8 cellular contexts compared by ENCODE assay signal in the genomic region with DNA sequence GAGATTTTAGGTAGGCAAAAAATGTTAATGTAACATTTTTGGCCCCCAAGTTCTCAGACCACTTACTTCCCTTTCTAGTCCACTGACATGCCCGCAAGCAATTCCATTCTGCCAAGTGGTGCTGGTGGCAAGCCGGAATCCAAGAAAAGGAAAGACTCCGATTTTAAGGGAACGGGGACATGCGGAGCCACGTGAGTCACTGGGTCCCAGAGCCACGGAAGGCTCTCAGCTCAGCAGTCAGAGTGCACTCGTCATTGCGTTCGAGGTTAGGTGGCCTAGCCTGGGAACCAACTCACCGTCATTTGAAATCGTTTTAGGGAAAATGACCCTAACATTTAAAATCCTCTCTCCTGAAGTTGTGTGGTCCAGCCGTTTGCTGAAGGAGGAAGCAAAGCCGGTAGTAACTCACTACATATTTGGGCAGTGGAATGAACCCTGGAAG. TPM values are rescaled to one million over a fixed set of nuclear protein-coding genes. Genes with fewer than 3 reads are reported as not detected.
DNase-seq lines count a peak whose midpoint lies in the region; ATAC-seq and TF ChIP-seq lines count a peak whose summit lies in the region.

No MANE protein-coding gene starts in this region.

- peak overlapping the region; percentile 69 to 72 for H3K9ac ChIP-seq in colonic mucosa (ENCODE audit: low read depth in 2 of 2, low read length in 2 of 2)
- peak overlapping the region; percentile 85 to 99 for H3K9ac ChIP-seq in liver (ENCODE audit: low read depth in 1 of 2, low read length in 2 of 2)

- H3K4me3 ChIP-seq in A673 (ENCODE audit: low read depth, low read length, poor library complexity, severe bottlenecking) = peak overlapping the region; percentile 67
- peak overlapping the region; percentile 85 for H3K4me3 ChIP-seq in SJSA1
- peak overlapping the region; percentile 89 for H3K4me3 ChIP-seq in colonic mucosa
- peak overlapping the region; percentile 71 to 87 (median 85) for H3K4me3 ChIP-seq in liver (ENCODE audit: low read depth in 1 of 3, low read length in 3 of 3)

- POLR2A ChIA-PET in A673 (lab: Charles Lee; ENCODE audit: low non-redundant PET) = no interaction called here

- H3K36me3 Mint-ChIP-seq in stimulated activated effector memory CD8-positive, alpha-beta T cell treated with anti-CD3 and anti-CD28 coated beads, Interleukin-12 subunit alpha, Interleukin-12 subunit beta, amount 100 ng/mL, for 72 hours = peaks cover 20% of the 10 kb centered on the region

- peaks cover 20% of the 10 kb centered on the region for H3K4me1 Mint-ChIP-seq in stimulated activated effector memory CD8-positive, alpha-beta T cell treated with anti-CD3 and anti-CD28 coated beads, Interleukin-12 subunit alpha, Interleukin-12 subunit beta, amount 100 ng/mL, for 72 hours

- peak overlapping the region; percentile 97 for H3K4me3 Mint-ChIP-seq in stimulated activated effector memory CD8-positive, alpha-beta T cell treated with anti-CD3 and anti-CD28 coated beads, Interleukin-12 subunit alpha, Interleukin-12 subunit beta, amount 100 ng/mL, for 72 hours

- TSS peak; percentile 82 for BruUV-seq in A673 (replicated peaks; lab: Mats Ljungman, UMichigan)

- TF ChIP-seq RAD21 in liver (IDR thresholded peaks at IDR 0.05) = peak in 1 of 2 donors; percentile 2

- peak overlapping the region; percentile 74 for H3K27ac ChIP-seq in A673 (ENCODE audit: low read depth, low read length, poor library complexity, severe bottlenecking)
- no peak overlapping the region; the same call in 1 of the 2 replicates for H3K27ac ChIP-seq in SJSA1
- peak overlapping the region; percentile 99 for H3K27ac ChIP-seq in colonic mucosa
- H3K27ac ChIP-seq in liver (ENCODE audit: low read depth in 1 of 2, low read length in 2 of 2) = peak overlapping the region; percentile 99 to 100

- WGBS in liver = under 1% methylated on average over 14 of the region's 14 CpGs

- DNase-seq in A673 (ENCODE audit: low spot score) (peak; percentile 39), GM10266 (ENCODE audit: extremely low spot score) (peak; percentile 27), SJSA1 (ENCODE audit: low read depth in 1 of 2, low spot score in 2 of 2) (peak in 1 of 2 experiments; percentile 5), colonic mucosa (peak; percentile 49)
- DNase-seq in stimulated activated effector memory CD8-positive, alpha-beta T cell treated with anti-CD3 and anti-CD28 coated beads, Interleukin-12 subunit alpha, Interleukin-12 subunit beta, amount 100 ng/mL, for 72 hours (ENCODE audit: low spot score in 2 of 2) = no peak

- intact Hi-C loops in A673 (cut with micrococcal nuclease; ENCODE audit: unreplicated experiment) = no loop called here
- intact Hi-C loops in colonic mucosa (cut with DNase I) = loop anchor here (2.0 kb wide), 1 partner anchor 237 kb away; no protein-coding TSS in a partner anchor

- no peaks in the 10 kb centered on the region for H3K9me3 Mint-ChIP-seq in stimulated activated effector memory CD8-positive, alpha-beta T cell treated with anti-CD3 and anti-CD28 coated beads, Interleukin-12 subunit alpha, Interleukin-12 subunit beta, amount 100 ng/mL, for 72 hours

- H3K27me3 ChIP-seq in A673 (replicated peaks; ENCODE audit: insufficient read depth, low read depth, low read length, poor library complexity) (no peaks in the 10 kb centered on the region), SJSA1 (replicated peaks) (no peaks in the 10 kb centered on the region), colonic mucosa (no peaks in the 10 kb centered on the region), liver (ENCODE audit: control insufficient read depth in 4 of 4, insufficient read depth in 4 of 4, low read length in 3 of 4) (no peaks in the 10 kb centered on the region)

- H3K9me3 ChIP-seq in A673 (ENCODE audit: low read depth, low read length, poor library complexity, severe bottlenecking) = no peaks in the 10 kb centered on the region
- H3K9me3 ChIP-seq in SJSA1 (replicated peaks) = no peaks in the 10 kb centered on the region
- H3K9me3 ChIP-seq in colonic mucosa = no peaks in the 10 kb centered on the region
- no peaks in the 10 kb centered on the region for H3K9me3 ChIP-seq in liver (ENCODE audit: control insufficient read depth in 4 of 4, low read length in 3 of 4)

- ATAC-seq in stimulated activated effector memory CD8-positive, alpha-beta T cell treated with anti-CD3 and anti-CD28 coated beads, Interleukin-12 subunit alpha, Interleukin-12 subunit beta, amount 100 ng/mL, for 72 hours = no peak
- ATAC-seq in HG03135 (IDR thresholded peaks at IDR 0.05; ENCODE audit: unreplicated experiment) (no peak), GM19455 (IDR thresholded peaks at IDR 0.05; ENCODE audit: unreplicated experiment) (no peak)

- no peaks in the 10 kb centered on the region for H3K4me1 ChIP-seq in A673 (ENCODE audit: insufficient read depth, low read length, poor library complexity, severe bottlenecking)
- peaks cover 5% of the 10 kb centered on the region for H3K4me1 ChIP-seq in SJSA1 (replicated peaks)
- H3K4me1 ChIP-seq in colonic mucosa = no peaks in the 10 kb centered on the region
- peaks cover 2 to 41% (median 17%) of the 10 kb centered on the region in 4 donors for H3K4me1 ChIP-seq in liver (ENCODE audit: control insufficient read depth in 4 of 4, insufficient read depth in 4 of 4, low read length in 3 of 4)

- peak overlapping the region; percentile 99 for H3K27ac Mint-ChIP-seq in stimulated activated effector memory CD8-positive, alpha-beta T cell treated with anti-CD3 and anti-CD28 coated beads, Interleukin-12 subunit alpha, Interleukin-12 subunit beta, amount 100 ng/mL, for 72 hours

- CTCF ChIA-PET in A673 (lab: Charles Lee) = no interaction called here

- H3K36me3 ChIP-seq in A673 (ENCODE audit: insufficient read depth, low read length, poor library complexity, severe bottlenecking) = no peaks in the 10 kb centered on the region
- no peaks in the 10 kb centered on the region for H3K36me3 ChIP-seq in SJSA1
- no peaks in the 10 kb centered on the region for H3K36me3 ChIP-seq in colonic mucosa
- H3K36me3 ChIP-seq in liver (ENCODE audit: control insufficient read depth in 4 of 4, insufficient read depth in 3 of 4, low read depth in 1 of 4, low read length in 3 of 4) = no peaks in the 10 kb centered on the region

- TF ChIP-seq CTCF in A673 (conservative IDR thresholded peaks at IDR 0.05; ENCODE audit: low read depth, low read length) = no peak
- TF ChIP-seq CTCF in GM10266 (IDR thresholded peaks at IDR 0.05; ENCODE audit: control insufficient read depth, insufficient read depth, low read depth, missing control alignments) = no peak
- TF ChIP-seq CTCF in colonic mucosa (IDR thresholded peaks at IDR 0.05) = no peak
- no peak for TF ChIP-seq CTCF in liver (IDR thresholded peaks at IDR 0.05; ENCODE audit: low read depth, low read length, missing input control)

TF ChIP-seq in liver, 16 proteins besides CTCF, POLR2A, EP300 and RAD21:
- TF ChIP-seq HNF4A (conservative IDR thresholded peaks at IDR 0.05) = peak in 1 of 2 donors; percentile 8
- no peak for TF ChIP-seq FOXA2 (IDR thresholded peaks at IDR 0.05)
- peak; percentile 22 for TF ChIP-seq SP1 (IDR thresholded peaks at IDR 0.05)

RNA-seq across cellular contexts. Expression of a gene that starts 0.7 kb away (rescaled TPM):
- total RNA-seq in A673 (2021) (7.6 and 9.0 TPM in 2 replicates), colonic mucosa (10 to 100 TPM; 13.3 to 13.7 TPM), liver (10 to 100 TPM in 1 of 2 donors, 1 to 10 TPM in 1; 9.6 to 12.6 TPM)
- total RNA-seq in SJSA1 (2014; rRNA removed; shearing (Covaris generic)) = 2.0 and 5.1 TPM in 2 replicates
- 1 to 10 TPM; 7.5 to 8.1 TPM for polyA plus RNA-seq in liver

RNA-seq across cellular contexts. Expression of a gene that starts 41.4 kb away (rescaled TPM):
- total RNA-seq in A673 (2021) (95.9 and 102 TPM in 2 replicates), colonic mucosa (10 to 100 TPM; 54.1 to 82.1 TPM), liver (10 to 100 TPM; 25.6 to 43.0 TPM)
- total RNA-seq in SJSA1 (2014; rRNA removed; shearing (Covaris generic)) = 168 and 354 TPM in 2 replicates
- 10 to 100 TPM; 27.1 to 34.9 TPM for polyA plus RNA-seq in liver

Comparison
In these comparisons a context has a peak if more than half of its experiments do, and no peak if none do; other contexts are left out.
1. DNase-seq: peak in A673 (single experiment), GM10266 (single experiment) and colonic mucosa (single experiment); none in stimulated activated effector memory CD8-positive, alpha-beta T cell treated with anti-CD3 and anti-CD28 coated beads, Interleukin-12 subunit alpha, Interleukin-12 subunit beta, amount 100 ng/mL, for 72 hours (0 of 2).
2. Peak in every context shown above with its lines, with median percentiles within 50 percentile points of each other: H3K4me3 ChIP-seq.